ENCODE assay signal across 19 cellular contexts in the genomic region with DNA sequence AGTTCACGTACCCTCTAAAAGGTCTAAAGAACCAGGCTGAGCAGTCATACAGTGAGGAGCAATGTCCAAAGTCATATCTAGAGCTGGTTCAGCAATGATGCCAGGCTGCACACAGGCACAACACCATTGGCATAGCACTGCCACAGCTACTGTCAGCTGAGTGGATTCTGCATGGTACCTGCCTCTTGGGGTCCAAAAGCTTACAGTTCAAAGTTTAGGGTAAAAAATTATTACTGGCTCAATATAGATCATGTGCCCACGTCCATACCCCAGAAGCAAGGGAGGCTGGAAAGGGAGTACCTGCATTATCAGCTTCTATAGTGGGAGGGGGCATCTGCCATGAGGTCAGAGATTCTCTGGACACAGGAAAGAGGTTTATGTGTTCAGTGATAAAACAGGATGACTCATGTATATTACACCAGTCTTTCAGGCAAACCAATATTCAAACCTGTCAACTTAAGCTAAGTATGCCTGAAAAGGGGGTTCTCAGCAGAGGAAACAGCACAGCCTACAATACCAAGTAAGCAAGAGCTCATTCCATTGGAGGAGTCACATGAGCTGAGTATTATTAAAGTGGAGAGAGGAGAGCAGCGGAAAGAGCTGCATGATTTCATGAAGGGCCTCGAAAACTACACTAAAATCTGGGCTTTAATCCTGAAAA.
DNase-seq lines count a peak whose midpoint lies in the region; ATAC-seq and TF ChIP-seq lines count a peak whose summit lies in the region.
"Had no signal": no experiment of that assay in that cellular context is flagged by ENCODE, and none has a peak within 500 bp of the region (broad histone marks: within the 10 kb centered on the region; RNA-seq: fewer than 3 reads in every experiment).

No MANE protein-coding gene starts in this region.

- peak overlapping the region; percentile 32 for H3K27ac ChIP-seq in AG04450 (ENCODE audit: low read depth, low read length)
- H3K27ac ChIP-seq: left ventricle myocardium inferior, testis had no signal

- POLR2A ChIA-PET in AG04450 (lab: Yijun Ruan, JAX), result no interaction called here

- ATAC-seq in HG03039 (IDR thresholded peaks at IDR 0.05; ENCODE audit: unreplicated experiment) (no peak), GM21360 (IDR thresholded peaks at IDR 0.05; ENCODE audit: unreplicated experiment) (no peak)
- ATAC-seq: WTC11 had no signal

- H3K4me3 ChIP-seq in AG04450 (ENCODE audit: low read depth, low read length), result no peak overlapping the region
- H3K4me3 ChIP-seq: left ventricle myocardium inferior, testis had no signal

- CTCF ChIA-PET in AG04450 (lab: Charles Lee), result interaction anchor here (0.6 to 1.0 kb wide), 3 partner anchors 20 to 360 kb away, joined by 3 to 4 read pairs (median 3); no protein-coding TSS in a partner anchor

- DNase-seq in AG04450 (ENCODE audit: low read depth, low spot score) (no peak), HS-5 (ENCODE audit: low read depth) (peak; percentile 10), amniotic epithelial cell (ENCODE audit: low read depth) (peak; percentile 79), iris pigment epithelial cell (ENCODE audit: low read depth) (peak; percentile 84), hypothalamus (lab: John Stamatoyannopoulos, UW) (no peak), NCI-H1105 treated with DMSO at 0.1 percent for 48 hours (lab: John Stamatoyannopoulos, UW) (no peak)
- DNase-seq: activated CD8-positive, alpha-beta T cell treated with anti-CD3 and anti-CD28 coated beads, Interleukin-2, amount 10 ng/mL, durations not matched to agents 7 days and 5 days; activated naive CD8-positive, alpha-beta T cell treated with anti-CD3 and anti-CD28 coated beads, Interleukin-2, amount 50 U/mL, for 24 hours; CD4-positive, alpha-beta memory T cell; DMS79 treated with DMSO at 0.1 percent for 48 hours; Karpas-422; left ventricle myocardium inferior; NCI-H526 treated with DMSO at 0.1 percent for 48 hours; SHP77 treated with DMSO at 0.1 percent for 48 hours; stimulated activated CD4-positive, alpha-beta T cell treated with anti-CD3 and anti-CD28 coated beads, Interleukin-12 subunit alpha, Interleukin-12 subunit beta, amount 100 ng/mL, for 4 hours; testis had no signal

- no peaks in the 10 kb centered on the region for H3K9me3 ChIP-seq in AG04450 (ENCODE audit: control insufficient read depth, insufficient read depth, low read length)
- H3K9me3 ChIP-seq: testis had no signal

- H3K27me3 ChIP-seq in AG04450 (ENCODE audit: control insufficient read depth, insufficient read depth, low read length), result no peaks in the 10 kb centered on the region
- H3K27me3 ChIP-seq: testis had no signal

- TF ChIP-seq CTCF in AG04450 (IDR thresholded peaks at IDR 0.05; ENCODE audit: low read depth, low read length), result no peak

Comparison
In these comparisons a context has a peak if more than half of its experiments do, and no peak if none do; other contexts are left out.
1. DNase-seq: peak in HS-5 (single experiment), amniotic epithelial cell (single experiment) and iris pigment epithelial cell (single experiment); none in AG04450 (single experiment), hypothalamus (0 of 51) and NCI-H1105 treated with DMSO at 0.1 percent for 48 hours (single experiment).